In genomic region chr1:12528021-12528852, GRCh38 we compare ENCODE assay signal across 10 cellular contexts.
DNase-seq lines count a peak whose midpoint lies in the region; ATAC-seq and TF ChIP-seq lines count a peak whose summit lies in the region.
"Had no signal": no experiment of that assay in that cellular context is flagged by ENCODE, and none has a peak within 500 bp of the region (broad histone marks: within the 10 kb centered on the region; RNA-seq: fewer than 3 reads in every experiment).

No MANE protein-coding gene starts in this region.

- peaks cover 0 to 3% (median 0%) of the 10 kb centered on the region in 9 donors for H3K9me3 Mint-ChIP-seq in naive thymus-derived CD8-positive, alpha-beta T cell

- TF ChIP-seq CTCF in tibial nerve (IDR thresholded peaks at IDR 0.05) = no peak

- in situ Hi-C loops in KBM-7 (cut with MboI; ENCODE audit: low pct_unique_long_range_greater_than_20kb, low sequenced_read_pairs) = no loop called here

- H3K27me3 ChIP-seq in tibial nerve = no peaks in the 10 kb centered on the region

- H3K4me3 Mint-ChIP-seq in naive thymus-derived CD8-positive, alpha-beta T cell = no peak overlapping the region
- H3K4me3 Mint-ChIP-seq: activated naive CD8-positive, alpha-beta T cell treated with anti-CD3 and anti-CD28 coated beads, Interleukin-2, amount 10 ng/mL, durations not matched to agents 7 days and 5 days had no signal

- peaks cover 5 to 17% (median 8%) of the 10 kb centered on the region in 4 donors for H3K4me1 Mint-ChIP-seq in naive thymus-derived CD8-positive, alpha-beta T cell

- H3K36me3 Mint-ChIP-seq in naive thymus-derived CD8-positive, alpha-beta T cell = no peaks in the 10 kb centered on the region

- POLR2A ChIA-PET in naive thymus-derived CD8-positive, alpha-beta T cell (lab: Charles Lee) = interaction anchor here (0.7 to 1.6 kb wide), 2 partner anchors 18 to 55 kb away, joined by 3 to 4 read pairs; no protein-coding TSS in a partner anchor

- peak overlapping the region in 2 of 4 donors; percentile 57 to 59 for H3K27ac ChIP-seq in tibial nerve

- DNase-seq in HuH-7.5 (ENCODE audit: low spot score) = peak; percentile 73
- peak; percentile 75 for DNase-seq in amniotic epithelial cell (ENCODE audit: low read depth)
- peak; percentile 9 for DNase-seq in kidney tubule cell (ENCODE audit: low spot score)
- peak; percentile 80 to 82 for DNase-seq in tibial nerve (ENCODE audit: low spot score in 2 of 2)
- DNase-seq in germinal center (ENCODE audit: low spot score) = no peak
- DNase-seq in KBM-7 = no peak
- DNase-seq in naive thymus-derived CD8-positive, alpha-beta T cell = no peak
- DNase-seq: activated naive CD8-positive, alpha-beta T cell treated with anti-CD3 and anti-CD28 coated beads, Interleukin-2, amount 10 ng/mL, durations not matched to agents 7 days and 5 days had no signal

- no peak for ATAC-seq in naive thymus-derived CD8-positive, alpha-beta T cell
- ATAC-seq: GM12878 had no signal

- H3K27me3 Mint-ChIP-seq in naive thymus-derived CD8-positive, alpha-beta T cell = no peaks in the 10 kb centered on the region
- H3K27me3 Mint-ChIP-seq: activated naive CD8-positive, alpha-beta T cell treated with anti-CD3 and anti-CD28 coated beads, Interleukin-2, amount 10 ng/mL, durations not matched to agents 7 days and 5 days had no signal

- no peaks in the 10 kb centered on the region for H3K36me3 ChIP-seq in tibial nerve
- H3K36me3 ChIP-seq: HAP-1 had no signal

- no peaks in the 10 kb centered on the region for H3K9me3 ChIP-seq in tibial nerve
- H3K9me3 ChIP-seq: HAP-1 had no signal

- 69 to 72% methylated on average over 22 to 24 of the region's 24 CpGs for WGBS in tibial nerve, 2 donors

- TF ChIP-seq EP300 in tibial nerve (IDR thresholded peaks at IDR 0.05) = peak in 1 of 2 donors; percentile 57

- TF ChIP-seq POLR2A in tibial nerve (IDR thresholded peaks at IDR 0.05) = no peak

- H3K4me3 ChIP-seq in tibial nerve = no peak overlapping the region
- H3K4me3 ChIP-seq: GM12878, HAP-1 had no signal

- H3K4me1 ChIP-seq in tibial nerve = peaks cover 0 to 24% (median 18%) of the 10 kb centered on the region in 4 donors
- H3K4me1 ChIP-seq: HAP-1 had no signal

- peak overlapping the region in 1 of 10 donors; percentile 52 for H3K27ac Mint-ChIP-seq in naive thymus-derived CD8-positive, alpha-beta T cell
- H3K27ac Mint-ChIP-seq: activated naive CD8-positive, alpha-beta T cell treated with anti-CD3 and anti-CD28 coated beads, Interleukin-2, amount 10 ng/mL, durations not matched to agents 7 days and 5 days had no signal

Comparison
In these comparisons a context has a peak if more than half of its experiments do, and no peak if none do; other contexts are left out.
1. DNase-seq: peak in HuH-7.5 (single experiment), amniotic epithelial cell (single experiment), kidney tubule cell (single experiment) and tibial nerve (2 of 2); none in germinal center (single experiment), KBM-7 (single experiment) and naive thymus-derived CD8-positive, alpha-beta T cell (0 of 10).